Comparison of ENCODE assay signal across 8 cellular contexts in the genomic region with DNA sequence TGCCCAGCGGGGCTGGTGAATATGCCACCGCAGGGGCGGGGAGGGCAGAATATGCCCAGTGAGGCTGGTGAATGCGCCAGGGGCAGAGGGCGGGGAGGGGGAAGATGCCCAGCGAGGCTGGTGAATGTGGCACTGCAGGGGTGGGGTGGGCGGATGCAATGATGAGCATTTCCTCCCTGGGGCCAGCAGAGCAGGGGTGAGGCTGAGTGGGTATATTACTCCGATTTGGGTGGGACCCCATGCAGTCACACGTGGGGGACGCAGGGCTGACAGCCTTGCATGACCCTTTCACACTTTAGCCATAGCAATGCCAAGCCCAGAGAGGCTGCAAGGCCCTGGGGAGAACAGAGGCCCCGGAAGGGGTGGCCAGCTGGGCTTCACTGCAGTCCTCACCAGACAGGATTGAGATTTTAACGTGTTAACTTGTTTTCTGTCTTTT. TPM values are rescaled to one million over a fixed set of nuclear protein-coding genes. Genes with fewer than 3 reads are reported as not detected.
DNase-seq lines count a peak whose midpoint lies in the region; ATAC-seq, FAIRE-seq and TF ChIP-seq lines count a peak whose summit lies in the region.

No MANE protein-coding gene starts in this region.

- H3K4me3 ChIP-seq in astrocyte (ENCODE audit: insufficient read depth, low read depth, low read length): no peak overlapping the region
- H3K4me3 ChIP-seq in psoas muscle: no peak overlapping the region
- no peak overlapping the region for H3K4me3 ChIP-seq in gastrocnemius medialis
- no peak overlapping the region for H3K4me3 ChIP-seq in MG63

- DNase-seq in GM03348 (ENCODE audit: low spot score) (peak; percentile 53), T-helper 1 cell (peak; percentile 40 to 77 (median 47)), astrocyte (ENCODE audit: low read depth) (no peak), psoas muscle (peak; percentile 38 to 68), caudate nucleus (lab: John Stamatoyannopoulos, UW) (no peak), gastrocnemius medialis (no peak), cortex of kidney (lab: John Stamatoyannopoulos, UW) (no peak), MG63 (no peak)

- no peak overlapping the region for H2AFZ ChIP-seq in astrocyte (ENCODE audit: low read depth, low read length)

- peaks cover 22% of the 10 kb centered on the region for H3K4me1 Mint-ChIP-seq in astrocyte (ENCODE audit: low read depth, unreplicated experiment)

- H3K36me3 ChIP-seq in astrocyte (ENCODE audit: insufficient read depth, low read length): no peaks in the 10 kb centered on the region
- H3K36me3 ChIP-seq in psoas muscle (ENCODE audit: insufficient read depth in 1 of 2, low read depth in 1 of 2): no peaks in the 10 kb centered on the region
- H3K36me3 ChIP-seq in gastrocnemius medialis: no peaks in the 10 kb centered on the region
- no peaks in the 10 kb centered on the region for H3K36me3 ChIP-seq in MG63

- H3K9me3 Mint-ChIP-seq in astrocyte (ENCODE audit: unreplicated experiment): no peaks in the 10 kb centered on the region

- peaks cover 63% of the 10 kb centered on the region for H4K20me1 ChIP-seq in astrocyte (ENCODE audit: insufficient read depth, low read length)

- no peak for FAIRE-seq in astrocyte (lab: Jason Lieb, UNC)

- peaks cover 2% of the 10 kb centered on the region for H3K36me3 Mint-ChIP-seq in astrocyte (ENCODE audit: low read depth, unreplicated experiment)

- peaks cover 31% of the 10 kb centered on the region for H3K27me3 ChIP-seq in astrocyte (ENCODE audit: insufficient read depth, low read length)
- H3K27me3 ChIP-seq in psoas muscle (ENCODE audit: insufficient read depth in 3 of 3, low read length in 2 of 3): peaks cover 0 to 72% (median 23%) of the 10 kb centered on the region in 3 donors
- H3K27me3 ChIP-seq in gastrocnemius medialis: peaks cover 44 to 63% (median 62%) of the 10 kb centered on the region in 3 donors
- peaks cover 12% of the 10 kb centered on the region; the same call in 1 of the 2 replicates for H3K27me3 ChIP-seq in MG63

- H3K4me3 Mint-ChIP-seq in astrocyte (ENCODE audit: unreplicated experiment): no peak overlapping the region

- H3K9me3 ChIP-seq in astrocyte (ENCODE audit: insufficient read depth, low read depth, low read length): no peaks in the 10 kb centered on the region
- no peaks in the 10 kb centered on the region for H3K9me3 ChIP-seq in psoas muscle
- H3K9me3 ChIP-seq in gastrocnemius medialis: no peaks in the 10 kb centered on the region
- H3K9me3 ChIP-seq in MG63: no peaks in the 10 kb centered on the region

- WGBS in psoas muscle, 3 donors: 33 to 44% (median 42%) methylated on average over 11 to 12 of the region's 12 CpGs

- in situ Hi-C loops in gastrocnemius medialis (cut with MboI; ENCODE audit: low sequenced_read_pairs in 4 of 4): loop anchor here in 2 of 4 donors (10.0 to 25.0 kb wide), 2 partner anchors 136 to 357 kb away; a partner anchor contains a TSS

- no peak overlapping the region for H3K9ac ChIP-seq in astrocyte (ENCODE audit: low read length)

- H3K4me1 ChIP-seq in astrocyte (ENCODE audit: insufficient read depth, low read length) (peaks cover 41% of the 10 kb centered on the region), psoas muscle (peaks cover 23% of the 10 kb centered on the region), gastrocnemius medialis (peaks cover 0 to 19% of the 10 kb centered on the region in 2 donors)

- TF ChIP-seq CTCF in astrocyte (IDR thresholded peaks at IDR 0.05; ENCODE audit: insufficient read depth, low read depth, low read length) (no peak), psoas muscle (IDR thresholded peaks at IDR 0.05) (no peak), gastrocnemius medialis (IDR thresholded peaks at IDR 0.05 in 4 of 5, conservative IDR thresholded peaks at IDR 0.05 in 1 of 5) (no peak)

- intact Hi-C loops in psoas muscle (cut with DNase I) (loop anchor here in 1 of 2 donors (5.0 to 10.0 kb wide), 2 partner anchors 128 to 416 kb away; a partner anchor contains a TSS), gastrocnemius medialis (cut with DNase I; ENCODE audit: low total_unique reads) (loop anchor here (10.0 kb wide), 1 partner anchor 426 kb away; no protein-coding TSS in a partner anchor)

- H3K27ac Mint-ChIP-seq in astrocyte (ENCODE audit: unreplicated experiment): peak overlapping the region; percentile 34

- no peak for ATAC-seq in psoas muscle
- ATAC-seq in gastrocnemius medialis: no peak

- H3K27me3 Mint-ChIP-seq in astrocyte (ENCODE audit: low read depth, unreplicated experiment): peaks cover 50% of the 10 kb centered on the region

- no peaks in the 10 kb centered on the region for H3K79me2 ChIP-seq in astrocyte (ENCODE audit: insufficient read depth, low read length)

- H3K27ac ChIP-seq in astrocyte (ENCODE audit: low read depth, low read length) (no peak overlapping the region), psoas muscle (no peak overlapping the region), caudate nucleus (ENCODE audit: low read depth, low read length) (no peak overlapping the region), gastrocnemius medialis (no peak overlapping the region)

- H3K4me2 ChIP-seq in astrocyte (ENCODE audit: low read length): peak overlapping the region; percentile 76

- TF ChIP-seq POLR2A in gastrocnemius medialis (IDR thresholded peaks at IDR 0.05): no peak

RNA-seq across cellular contexts. Expression of a gene that starts 9.3 kb away (rescaled TPM):
- 26.0 and 38.8 TPM in 2 replicates for total RNA-seq in astrocyte
- total RNA-seq in psoas muscle: 10 to 100 TPM; 26.3 to 58.0 (median 32.5) TPM
- polyA plus RNA-seq in psoas muscle: 10 to 100 TPM; 20.2 to 69.2 (median 26.7) TPM
- total RNA-seq in gastrocnemius medialis: 10 to 100 TPM; 23.7 to 37.6 (median 25.8) TPM
- total RNA-seq in MG63 (2014; rRNA removed; shearing (Covaris generic); ENCODE audit: low replicate concordance): 27.8 and 55.6 TPM in 2 replicates

RNA-seq across cellular contexts. Expression of a gene that starts 9.9 kb away (rescaled TPM):
- total RNA-seq in astrocyte (0.61 TPM in 1 of 2 replicates, not detected in the other), psoas muscle (10 to 100 TPM in 3 of 4 donors, 1 to 10 TPM in 1; 8.3 to 11.7 (median 11.0) TPM), gastrocnemius medialis (10 to 100 TPM; 10.9 to 41.7 (median 27.4) TPM)
- 1 to 10 TPM; 2.5 to 4.6 (median 2.7) TPM for polyA plus RNA-seq in psoas muscle
- 4.3 and 12.9 TPM in 2 replicates for total RNA-seq in MG63 (2014; rRNA removed; shearing (Covaris generic); ENCODE audit: low replicate concordance)

RNA-seq across cellular contexts. Expression of a gene that starts 57.1 kb away (rescaled TPM):
- total RNA-seq in astrocyte (208 and 240 TPM in 2 replicates), psoas muscle (10 to 100 TPM; 49.6 to 72.1 (median 66.5) TPM), gastrocnemius medialis (100 to 1,000 TPM; 116 to 217 (median 127) TPM)
- polyA plus RNA-seq in psoas muscle: 100 to 1,000 TPM in 1 of 3 donors, 10 to 100 TPM in 2; 57.1 to 108 (median 69.3) TPM
- 396 and 445 TPM in 2 replicates for total RNA-seq in MG63 (2014; rRNA removed; shearing (Covaris generic); ENCODE audit: low replicate concordance)

Comparison
In these comparisons a context has a peak if more than half of its experiments do, and no peak if none do; other contexts are left out.
1. DNase-seq: peak in GM03348 (single experiment), T-helper 1 cell (5 of 5) and psoas muscle (2 of 2); none in astrocyte (single experiment), caudate nucleus (0 of 61), gastrocnemius medialis (0 of 2), cortex of kidney (single experiment) and MG63 (single experiment).